In the genomic region with DNA sequence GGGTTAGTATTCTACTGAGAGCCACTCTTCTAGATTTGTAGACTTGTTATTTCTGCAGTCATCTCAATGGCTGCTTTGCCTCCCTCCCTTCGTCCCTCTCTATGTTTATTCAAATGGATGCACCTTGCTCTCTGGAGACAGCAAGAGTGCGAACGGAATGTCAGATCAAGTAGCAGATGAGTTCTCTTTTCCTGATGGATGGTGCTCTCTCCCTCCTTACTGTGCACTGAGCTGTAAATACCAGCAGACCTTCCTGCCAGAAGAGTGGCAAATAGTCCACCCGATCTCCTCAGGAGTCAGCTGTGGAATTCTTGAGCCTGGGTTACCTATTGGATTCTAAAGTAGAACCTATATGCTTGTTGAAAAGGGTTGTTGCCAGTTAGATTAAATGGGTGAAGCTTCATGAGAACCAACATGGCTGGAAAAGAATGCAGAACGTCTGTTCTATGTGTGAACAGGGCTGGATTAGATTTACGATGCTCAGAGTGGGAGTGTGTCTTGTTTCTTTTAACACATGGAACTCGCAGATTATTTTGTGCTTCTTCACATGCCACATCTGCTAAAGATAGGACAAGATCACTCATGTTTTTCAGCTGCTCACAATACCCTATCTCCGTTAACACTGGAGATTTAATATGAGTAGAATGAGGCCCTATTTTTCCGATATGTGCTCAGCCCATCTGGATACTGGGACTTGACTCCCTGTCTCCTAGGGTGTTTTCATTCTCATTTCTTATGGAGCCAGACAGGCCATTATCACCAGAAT, we compare ENCODE assay signal across 26 cellular contexts. TPM values are rescaled to one million over a fixed set of nuclear protein-coding genes. Genes with fewer than 3 reads are reported as not detected.
DNase-seq lines count a peak whose midpoint lies in the region; ATAC-seq, FAIRE-seq and TF ChIP-seq lines count a peak whose summit lies in the region.
"Had no signal": no experiment of that assay in that cellular context is flagged by ENCODE, and none has a peak within 500 bp of the region (broad histone marks: within the 10 kb centered on the region; RNA-seq: fewer than 3 reads in every experiment).

No MANE protein-coding gene starts in this region.

- in situ Hi-C loops in HepG2 (cut with HindIII; ENCODE audit: extremely low pct_ligation_motif_present, low pct_unique_long_range_greater_than_20kb) = no loop called here

- TF ChIP-seq EP300 in HepG2 (IDR thresholded peaks at IDR 0.05; ENCODE audit: low read depth in 2 of 2, low read length in 2 of 2) (no peak), HepG2 (CRISPR knock-in tag; IDR thresholded peaks at IDR 0.05; ENCODE audit: borderline replicate concordance) (no peak)

- 16% methylated on average over 9 of the region's 9 CpGs for WGBS in HepG2 (ENCODE audit: low lambda C conversion rate)
- 64% methylated on average over 9 of the region's 9 CpGs for WGBS in right lobe of liver (ENCODE audit: insufficient coverage, low coverage, low lambda C conversion rate, missing lambda C conversion rate)

- CTCF ChIA-PET in HepG2 (lab: Yijun Ruan, JAX; ENCODE audit: low intra/inter-chr PET ratio, low total read pairs) = no interaction called here

- no peak overlapping the region for H3K4me3 ChIP-seq in HepG2 (replicated peaks in 1 of 3; ENCODE audit: insufficient read depth in 1 of 3, low read depth in 2 of 3, low read length in 3 of 3)
- H3K4me3 ChIP-seq in right lobe of liver = no peak overlapping the region
- no peak overlapping the region for H3K4me3 ChIP-seq in iPS-18a (ENCODE audit: low read length)
- no peak overlapping the region for H3K4me3 ChIP-seq in left lung
- H3K4me3 ChIP-seq: PC-9, sigmoid colon, suprapubic skin had no signal

- H3K27me3 ChIP-seq in HepG2 (ENCODE audit: control insufficient read depth in 1 of 2, insufficient read depth in 2 of 2, low read length in 2 of 2) = peaks cover 5 to 29% of the 10 kb centered on the region in 2 experiments
- no peaks in the 10 kb centered on the region for H3K27me3 ChIP-seq in right lobe of liver
- peaks cover 18% of the 10 kb centered on the region for H3K27me3 ChIP-seq in iPS-18a (ENCODE audit: control insufficient read depth, insufficient read depth, low read length)
- H3K27me3 ChIP-seq in left lung = peaks cover 33 to 57% of the 10 kb centered on the region in 2 donors
- H3K27me3 ChIP-seq: sigmoid colon had no signal

- FAIRE-seq in HepG2 (lab: Jason Lieb, UNC) = no peak
- FAIRE-seq: bronchial epithelial cell, endothelial cell of umbilical vein, G401.6, urothelium cell line had no signal

- H3K36me3 Mint-ChIP-seq in activated T-helper 1 cell treated with anti-CD3 and anti-CD28 coated beads, Interleukin-12 subunit alpha, Interleukin-12 subunit beta, Interleukin-2, Interleukin-4 antibody, amounts not matched to agents 30 ng/mL and 10 ng/mL and 1 ng/mL, durations not matched to agents 14 hours and 24 hours and 36 hours (ENCODE audit: low read depth) = peaks cover 2% of the 10 kb centered on the region

- intact Hi-C loops in HepG2 (cut with micrococcal nuclease; ENCODE audit: unreplicated experiment) (no loop called here), right lobe of liver (cut with DNase I) (no loop called here), left lung (cut with DNase I) (no loop called here)
- intact Hi-C loops in activated T-helper 1 cell treated with anti-CD3 and anti-CD28 coated beads, Interleukin-12 subunit alpha, Interleukin-12 subunit beta, Interleukin-2, Interleukin-4 antibody, amounts not matched to agents 30 ng/mL and 10 ng/mL and 1 ng/mL, durations not matched to agents 14 hours and 24 hours and 36 hours (cut with micrococcal nuclease) = loop anchor here (5.0 to 10.0 kb wide), 4 partner anchors 80 to 1405 kb away; partner anchors contain the start of genes MMP2, NUDT21 and OGFOD1

- H3K36me3 ChIP-seq in HepG2 (replicated peaks in 1 of 2; ENCODE audit: control insufficient read depth in 1 of 2, insufficient read depth in 2 of 2, low read length in 2 of 2) (no peaks in the 10 kb centered on the region), right lobe of liver (no peaks in the 10 kb centered on the region), iPS-18a (ENCODE audit: control insufficient read depth, low read depth, low read length) (no peaks in the 10 kb centered on the region), left lung (no peaks in the 10 kb centered on the region)
- H3K36me3 ChIP-seq: sigmoid colon, suprapubic skin had no signal

- H3K27me3 Mint-ChIP-seq in activated T-helper 1 cell treated with anti-CD3 and anti-CD28 coated beads, Interleukin-12 subunit alpha, Interleukin-12 subunit beta, Interleukin-2, Interleukin-4 antibody, amounts not matched to agents 30 ng/mL and 10 ng/mL and 1 ng/mL, durations not matched to agents 14 hours and 24 hours and 36 hours (ENCODE audit: insufficient read depth) = peaks cover 54% of the 10 kb centered on the region

- no peak overlapping the region for H3K27ac ChIP-seq in HepG2 (ENCODE audit: extremely low read length, insufficient read depth, low read length)
- H3K27ac ChIP-seq in right lobe of liver = no peak overlapping the region
- no peak overlapping the region for H3K27ac ChIP-seq in iPS-18a (ENCODE audit: low read length)
- no peak overlapping the region for H3K27ac ChIP-seq in left lung
- H3K27ac ChIP-seq: PC-9, suprapubic skin had no signal

- H3K4me2 ChIP-seq in HepG2 (ENCODE audit: low read depth, low read length) = no peak overlapping the region
- H3K4me2 ChIP-seq: PC-9 had no signal

- TF ChIP-seq CTCF in HepG2 (CRISPR knock-in tag; IDR thresholded peaks at IDR 0.05) (no peak), right lobe of liver (IDR thresholded peaks at IDR 0.05) (no peak), left lung (IDR thresholded peaks at IDR 0.05) (no peak)

- BruUV-seq in HepG2 (replicated peaks; lab: Mats Ljungman, UMichigan) = no TSS peak

- H3K9ac ChIP-seq in HepG2 (ENCODE audit: insufficient read depth, low read depth, low read length) (no peak overlapping the region), iPS-18a (ENCODE audit: low read length) (peak overlapping the region; percentile 1)

- no peak overlapping the region for H2AFZ ChIP-seq in HepG2 (ENCODE audit: low read length)
- H2AFZ ChIP-seq: PC-9 had no signal

- H3K4me1 Mint-ChIP-seq in activated T-helper 1 cell treated with anti-CD3 and anti-CD28 coated beads, Interleukin-12 subunit alpha, Interleukin-12 subunit beta, Interleukin-2, Interleukin-4 antibody, amounts not matched to agents 30 ng/mL and 10 ng/mL and 1 ng/mL, durations not matched to agents 14 hours and 24 hours and 36 hours (ENCODE audit: low read depth) = peaks cover 18% of the 10 kb centered on the region

- TF ChIP-seq POLR2A in HepG2 (IDR thresholded peaks at IDR 0.05; ENCODE audit: insufficient read depth in 1 of 2, low read depth in 2 of 2, low read length in 2 of 2) = no peak
- no peak for TF ChIP-seq POLR2A in right lobe of liver (IDR thresholded peaks at IDR 0.05)
- no peak for TF ChIP-seq POLR2A in erythroblast (IDR thresholded peaks at IDR 0.05; ENCODE audit: low read length)

- H3K9me3 ChIP-seq in HepG2 (ENCODE audit: low read length) (no peaks in the 10 kb centered on the region), right lobe of liver (no peaks in the 10 kb centered on the region), iPS-18a (ENCODE audit: control insufficient read depth, low read depth, low read length) (no peaks in the 10 kb centered on the region), left lung (no peaks in the 10 kb centered on the region)
- H3K9me3 ChIP-seq: sigmoid colon, suprapubic skin had no signal

- peaks cover 4% of the 10 kb centered on the region for H3K9me3 Mint-ChIP-seq in activated T-helper 1 cell treated with anti-CD3 and anti-CD28 coated beads, Interleukin-12 subunit alpha, Interleukin-12 subunit beta, Interleukin-2, Interleukin-4 antibody, amounts not matched to agents 30 ng/mL and 10 ng/mL and 1 ng/mL, durations not matched to agents 14 hours and 24 hours and 36 hours
- H3K9me3 Mint-ChIP-seq: nephron had no signal

- peak overlapping the region; percentile 65 for H3K27ac Mint-ChIP-seq in activated T-helper 1 cell treated with anti-CD3 and anti-CD28 coated beads, Interleukin-12 subunit alpha, Interleukin-12 subunit beta, Interleukin-2, Interleukin-4 antibody, amounts not matched to agents 30 ng/mL and 10 ng/mL and 1 ng/mL, durations not matched to agents 14 hours and 24 hours and 36 hours

- DNase-seq in HepG2 (ENCODE audit: low spot score) (no peak), right lobe of liver (no peak), left lung (no peak), erythroblast (lab: John Stamatoyannopoulos, UW) (no peak), NAMALWA (ENCODE audit: low spot score) (no peak)
- no peak for DNase-seq in activated T-helper 1 cell treated with anti-CD3 and anti-CD28 coated beads, Interleukin-12 subunit alpha, Interleukin-12 subunit beta, Interleukin-2, Interleukin-4 antibody, amounts not matched to agents 30 ng/mL and 10 ng/mL and 1 ng/mL, durations not matched to agents 14 hours and 24 hours and 36 hours (ENCODE audit: low spot score)
- DNase-seq: activated CD8-positive, alpha-beta memory T cell treated with anti-CD3 and anti-CD28 coated beads, Interleukin-2, amount 10 ng/mL, durations not matched to agents 7 days and 5 days; activated effector memory CD4-positive, alpha-beta T cell treated with anti-CD3 and anti-CD28 coated beads, Interleukin-2, amount 50 U/mL, for 16 hours; amniotic stem cell; cortex of kidney; Kasumi-1; midbrain; NCI-H1930; PC-9; SIG-M5; sigmoid colon; stimulated activated CD4-positive, alpha-beta T cell treated with anti-CD3 and anti-CD28 coated beads, Interleukin-15, amount 100 ng/mL, for 24 hours; stimulated activated CD8-positive, alpha-beta memory T cell treated with anti-CD3 and anti-CD28 coated beads, Interleukin-4, amount 100 ng/mL, for 48 hours had no signal

- POLR2A ChIA-PET in HepG2 (lab: Yijun Ruan, JAX) = no interaction called here

- H4K20me1 ChIP-seq in HepG2 (ENCODE audit: insufficient read depth, low read length) = no peaks in the 10 kb centered on the region

- H3K79me2 ChIP-seq in HepG2 (ENCODE audit: insufficient read depth, low read length) = no peaks in the 10 kb centered on the region

- no peak for TF ChIP-seq RAD21 in HepG2 (CRISPR knock-in tag; IDR thresholded peaks at IDR 0.05)

- H3K4me1 ChIP-seq in HepG2 (ENCODE audit: insufficient read depth, low read length) (no peaks in the 10 kb centered on the region), right lobe of liver (peaks cover 0 to 55% (median 24%) of the 10 kb centered on the region in 4 donors), iPS-18a (ENCODE audit: control insufficient read depth, low read depth, low read length) (peaks cover 35% of the 10 kb centered on the region), left lung (peaks cover 3 to 6% of the 10 kb centered on the region in 2 donors)

- ATAC-seq in HepG2 = no peak
- ATAC-seq in right lobe of liver = no peak
- no peak for ATAC-seq in left lung
- ATAC-seq: activated CD4-positive, CD25-positive, alpha-beta regulatory T cell treated with anti-CD3 and anti-CD28 coated beads, Interleukin-2, amount 50 U/mL, for 24 hours; activated CD8-positive, alpha-beta memory T cell treated with anti-CD3 and anti-CD28 coated beads, Interleukin-2, amount 10 ng/mL, durations not matched to agents 7 days and 5 days had no signal

- no peak overlapping the region for H3K4me3 Mint-ChIP-seq in activated T-helper 1 cell treated with anti-CD3 and anti-CD28 coated beads, Interleukin-12 subunit alpha, Interleukin-12 subunit beta, Interleukin-2, Interleukin-4 antibody, amounts not matched to agents 30 ng/mL and 10 ng/mL and 1 ng/mL, durations not matched to agents 14 hours and 24 hours and 36 hours
- H3K4me3 Mint-ChIP-seq: activated CD8-positive, alpha-beta memory T cell treated with anti-CD3 and anti-CD28 coated beads, Interleukin-2, amount 10 ng/mL, durations not matched to agents 7 days and 5 days; nephron had no signal

RNA-seq across cellular contexts. Expression of gene GNAO1, which starts 6.1 kb away (rescaled TPM):
- not detected in 2 replicates for total RNA-seq in HepG2 (2016; rRNA removed; fragmentation: Illumina TruSeq; extraction: Trizol)
- not detected in 2 replicates for total RNA-seq in HepG2 (2016; cell fraction: cytosol; rRNA removed; fragmentation: Illumina TruSeq; extraction: Trizol; ENCODE audit: low read depth)
- not detected in 2 replicates for total RNA-seq in HepG2 (2016; cell fraction: insoluble cytoplasmic fraction; rRNA removed; fragmentation: Illumina TruSeq; extraction: Trizol)
- not detected in 2 replicates for total RNA-seq in HepG2 (2016; cell fraction: membrane; rRNA removed; fragmentation: Illumina TruSeq; extraction: Trizol)
- not detected in 2 replicates for total RNA-seq in HepG2 (2016; cell fraction: nucleus; rRNA removed; fragmentation: Illumina TruSeq; extraction: Trizol)
- not detected in 2 replicates for polyA plus RNA-seq in HepG2 (2011; rRNA removed)
- 0.01 TPM in 1 of 2 replicates, not detected in the other for polyA plus RNA-seq in HepG2 (2011; cell fraction: cytosol; rRNA removed)
- 0.03 TPM in 1 of 2 replicates, not detected in the other for polyA plus RNA-seq in HepG2 (2011; cell fraction: nucleus; rRNA removed)
- polyA plus RNA-seq in HepG2 (2012) = 0.03 and 0.07 TPM in 2 replicates
- polyA plus RNA-seq in HepG2 (2016; cell fraction: cytosol; fragmentation: Illumina TruSeq; extraction: Trizol; ENCODE audit: low read depth) = not detected in 2 replicates
- not detected in 2 replicates for polyA plus RNA-seq in HepG2 (2016; cell fraction: insoluble cytoplasmic fraction; fragmentation: Illumina TruSeq; extraction: Trizol; ENCODE audit: low read depth)
- polyA plus RNA-seq in HepG2 (2016; cell fraction: membrane; fragmentation: Illumina TruSeq; extraction: Trizol; ENCODE audit: low read depth) = 0.13 TPM in 1 of 2 replicates, not detected in the other
- not detected in 2 replicates for polyA plus RNA-seq in HepG2 (2016; cell fraction: nucleus; fragmentation: Illumina TruSeq; extraction: Trizol; ENCODE audit: insufficient read depth, low read depth)
- 0.28 TPM in 1 of 2 replicates, not detected in the other for polyA minus RNA-seq in HepG2 (2011; rRNA and poly(A)+ RNA removed; ENCODE audit: low replicate concordance)
- polyA minus RNA-seq in HepG2 (2011; cell fraction: cytosol; rRNA and poly(A)+ RNA removed) = not detected in 2 replicates
- not detected in 2 replicates for polyA minus RNA-seq in HepG2 (2011; cell fraction: nucleus; rRNA and poly(A)+ RNA removed)
- total RNA-seq in right lobe of liver = 10 to 100 TPM; 18.2 to 45.1 (median 21.5) TPM
- total RNA-seq in activated T-helper 1 cell treated with anti-CD3 and anti-CD28 coated beads, Interleukin-12 subunit alpha, Interleukin-12 subunit beta, Interleukin-2, Interleukin-4 antibody, amounts not matched to agents 30 ng/mL and 10 ng/mL and 1 ng/mL, durations not matched to agents 14 hours and 24 hours and 36 hours = 1.7 and 2.0 TPM in 2 replicates
- 1 to 10 TPM; 1.3 to 1.4 TPM for total RNA-seq in left lung
- total RNA-seq: bronchial epithelial cell, endothelial cell of umbilical vein had no signal
- polyA plus RNA-seq: endothelial cell of umbilical vein had no signal
